19 cellular contexts compared by ENCODE assay signal in the genomic region with DNA sequence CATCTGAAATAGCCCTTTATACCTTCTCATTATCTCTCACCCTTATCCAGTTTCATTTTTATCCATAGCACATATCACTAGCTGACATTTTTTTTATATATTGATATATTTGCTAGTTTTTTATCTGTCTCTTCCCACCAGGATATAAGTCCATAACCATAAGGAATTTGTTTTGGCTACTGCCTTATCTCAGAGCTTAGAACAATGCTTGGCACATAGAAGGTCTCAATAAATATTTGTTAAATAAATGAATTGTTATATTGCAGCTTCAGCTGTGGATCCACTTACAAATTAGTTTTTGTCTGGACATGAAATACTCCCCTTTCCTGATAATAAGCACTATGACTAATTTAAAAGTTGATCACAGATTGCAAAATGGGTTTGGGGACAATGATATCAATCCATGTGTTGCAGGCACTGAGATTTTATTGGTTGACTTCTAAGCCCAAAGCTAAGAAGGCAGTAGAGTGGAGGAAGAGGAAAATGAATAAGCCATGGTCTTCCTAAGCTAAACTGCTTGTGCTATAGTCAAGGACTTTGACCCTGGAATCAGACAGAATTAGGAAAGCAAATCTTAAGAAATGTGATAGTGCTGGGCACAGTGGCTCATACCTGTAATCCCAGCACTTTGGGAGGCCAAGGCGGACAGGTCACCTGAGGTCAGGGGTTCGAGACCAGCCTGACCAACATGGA. TPM values are rescaled to one million over a fixed set of nuclear protein-coding genes. Genes with fewer than 3 reads are reported as not detected.
A peak's percentile ranks its signal among the peaks of the same experiment; 100 is the strongest.
DNase-seq lines count a peak whose midpoint lies in the region; ATAC-seq and TF ChIP-seq lines count a peak whose summit lies in the region.
"Had no signal": no experiment of that assay in that cellular context is flagged by ENCODE, and none has a peak within 500 bp of the region (broad histone marks: within the 10 kb centered on the region; RNA-seq: fewer than 3 reads in every experiment).

No MANE protein-coding gene starts in this region.

- H3K4me1 ChIP-seq in body of pancreas (peaks cover 41% of the 10 kb centered on the region), testis (peaks cover 3% of the 10 kb centered on the region)
- no peaks in the 10 kb centered on the region for H3K4me1 ChIP-seq in effector memory CD4-positive, alpha-beta T cell (ENCODE audit: control insufficient read depth, insufficient read depth, low read length, poor library complexity, severe bottlenecking)

- H3K27me3 ChIP-seq in body of pancreas (no peaks in the 10 kb centered on the region), testis (no peaks in the 10 kb centered on the region)
- no peaks in the 10 kb centered on the region for H3K27me3 ChIP-seq in effector memory CD4-positive, alpha-beta T cell (replicated peaks; ENCODE audit: control insufficient read depth, insufficient read depth, low read length, poor library complexity, severe bottlenecking)
- H3K27me3 ChIP-seq: BLaER1 had no signal

- TF ChIP-seq CTCF in C4-2B (conservative IDR thresholded peaks at IDR 0.05) (no peak), body of pancreas (IDR thresholded peaks at IDR 0.05) (no peak), fibroblast of pulmonary artery (IDR thresholded peaks at IDR 0.05; ENCODE audit: low read length, missing control alignments) (no peak), testis (IDR thresholded peaks at IDR 0.05) (no peak)

- TF ChIP-seq POLR2A in body of pancreas (IDR thresholded peaks at IDR 0.05) (no peak), testis (IDR thresholded peaks at IDR 0.05) (no peak)

- H3K4me3 ChIP-seq in body of pancreas, result no peak overlapping the region
- H3K4me3 ChIP-seq in fibroblast of pulmonary artery (replicated peaks; ENCODE audit: low read depth, low read length), result no peak overlapping the region
- no peak overlapping the region for H3K4me3 ChIP-seq in testis
- no peak overlapping the region for H3K4me3 ChIP-seq in effector memory CD4-positive, alpha-beta T cell (ENCODE audit: insufficient read depth, low read depth, low read length, poor library complexity, severe bottlenecking)
- H3K4me3 ChIP-seq: BLaER1, GM12878, HAP-1 had no signal

- 50 to 59% methylated on average over 2 of the region's 2 CpGs for WGBS in body of pancreas, 2 donors
- WGBS in testis, 2 donors, result 92 to 98% methylated on average over 2 of the region's 2 CpGs

- DNase-seq in body of pancreas (no peak), fibroblast of pulmonary artery (ENCODE audit: low read depth) (peak; percentile 20), pulmonary artery endothelial cell (ENCODE audit: low read depth, low spot score) (peak; percentile 8), HuH-7 (ENCODE audit: low spot score) (no peak), testis (no peak)
- DNase-seq in effector memory CD4-positive, alpha-beta T cell, result no peak
- DNase-seq: 8988T; AML-193; Calu3; CD4-positive, alpha-beta T cell; DMS 273 treated with DMSO at 0.1 percent for 48 hours; DMS79; HFFc6 had no signal

- H3K36me3 ChIP-seq in body of pancreas (replicated peaks in 1 of 2; ENCODE audit: insufficient read depth in 1 of 2, low read depth in 2 of 2) (no peaks in the 10 kb centered on the region), testis (ENCODE audit: low read depth, missing control alignments) (no peaks in the 10 kb centered on the region)
- H3K36me3 ChIP-seq in effector memory CD4-positive, alpha-beta T cell (ENCODE audit: control insufficient read depth, insufficient read depth, low read length), result no peaks in the 10 kb centered on the region
- H3K36me3 ChIP-seq: BLaER1, HAP-1 had no signal

- no peak for ATAC-seq in body of pancreas
- ATAC-seq in GM18867 (IDR thresholded peaks at IDR 0.05; ENCODE audit: unreplicated experiment), result no peak
- ATAC-seq: GM12878 had no signal

- H3K27ac ChIP-seq in C4-2B (peak overlapping the region; percentile 92), body of pancreas (peak overlapping the region in 3 of 4 donors; percentile 7 to 91 (median 13)), testis (no peak overlapping the region)
- no peak overlapping the region for H3K27ac ChIP-seq in effector memory CD4-positive, alpha-beta T cell (ENCODE audit: insufficient read depth, low read length, poor library complexity, severe bottlenecking)
- H3K27ac ChIP-seq: BLaER1, HL-60 had no signal

- H3K9me3 ChIP-seq in body of pancreas (no peaks in the 10 kb centered on the region), testis (no peaks in the 10 kb centered on the region)
- no peaks in the 10 kb centered on the region for H3K9me3 ChIP-seq in effector memory CD4-positive, alpha-beta T cell (ENCODE audit: control insufficient read depth, low read length)
- H3K9me3 ChIP-seq: HAP-1 had no signal

- intact Hi-C loops in body of pancreas (cut with DNase I) (no loop called here), testis (cut with DNase I; ENCODE audit: low total_unique reads) (no loop called here)

RNA-seq across cellular contexts. Expression of gene YPEL2, which starts 31.9 kb away (rescaled TPM):
- 10 to 100 TPM; 26.7 to 27.0 TPM for total RNA-seq in body of pancreas
- 29.9 and 78.8 TPM in 2 replicates for total RNA-seq in pulmonary artery endothelial cell
- total RNA-seq in testis, result 10 to 100 TPM; 39.8 to 48.3 TPM
- 20.5 TPM for polyA plus RNA-seq in testis (ENCODE audit: insufficient read depth, low read depth, low replicate concordance)

Comparison
In these comparisons a context has a peak if more than half of its experiments do, and no peak if none do; other contexts are left out.
1. H3K27ac ChIP-seq: peak in C4-2B (single experiment) and body of pancreas (3 of 4); none in testis (0 of 2) and effector memory CD4-positive, alpha-beta T cell (single experiment).
2. DNase-seq: peak in fibroblast of pulmonary artery (single experiment) and pulmonary artery endothelial cell (single experiment); none in body of pancreas (0 of 4), HuH-7 (single experiment), testis (single experiment) and effector memory CD4-positive, alpha-beta T cell (0 of 3).